In genomic region chr3:10010546-10011465, GRCh38 we compare ENCODE assay signal across 8 cellular contexts. TPM values are rescaled to one million over a fixed set of nuclear protein-coding genes. Genes with fewer than 3 reads are reported as not detected.
DNase-seq lines count a peak whose midpoint lies in the region; ATAC-seq and TF ChIP-seq lines count a peak whose summit lies in the region.

No MANE protein-coding gene starts in this region.

- H3K36me3 Mint-ChIP-seq in activated T-helper 2 cell treated with anti-CD3 and anti-CD28 coated beads, Interferon-gamma antibody, Interleukin-2, Interleukin-4, amounts not matched to agents 10 μg/mL and 5 μg/mL and 100 μg/mL, durations not matched to agents 14 hours and 24 hours and 36 hours (ENCODE audit: low read depth), result no peaks in the 10 kb centered on the region
- H3K36me3 Mint-ChIP-seq in natural killer cell, result no peaks in the 10 kb centered on the region
- H3K36me3 Mint-ChIP-seq in stimulated activated memory B cell treated with anti-CD40 and anti-IgM and Interleukin-4, amounts not matched to agents 10 μg/mL and 1 μg/mL and 100 μg/mL, for 72 hours, result no peaks in the 10 kb centered on the region

- H2AFZ ChIP-seq in DND-41 (ENCODE audit: low read depth, low read length), result no peak overlapping the region
- no peak overlapping the region for H2AFZ ChIP-seq in Karpas-422 (ENCODE audit: low read length)

- H3K9me3 ChIP-seq in DND-41 (ENCODE audit: insufficient read depth, low read length, severe bottlenecking) (no peaks in the 10 kb centered on the region), Karpas-422 (ENCODE audit: low read length) (no peaks in the 10 kb centered on the region)

- intact Hi-C loops in activated T-helper 2 cell treated with anti-CD3 and anti-CD28 coated beads, Interferon-gamma antibody, Interleukin-2, Interleukin-4, amounts not matched to agents 10 μg/mL and 5 μg/mL and 100 μg/mL, durations not matched to agents 14 hours and 24 hours and 36 hours (cut with micrococcal nuclease), result loop anchor here (1.0 to 2.0 kb wide), 2 partner anchors 25 to 78 kb away; partner anchors contain the start of genes CRELD1 and EMC3
- intact Hi-C loops in natural killer cell (cut with micrococcal nuclease), result loop anchor here (1.0 kb wide), 1 partner anchor 15 kb away; the partner anchor contains the start of gene FANCD2

- H3K4me3 ChIP-seq in DND-41 (ENCODE audit: low read depth in 1 of 2, low read length in 2 of 2), result no peak overlapping the region
- H3K4me3 ChIP-seq in Karpas-422 (ENCODE audit: low read length), result peak overlapping the region; percentile 58

- H3K27ac ChIP-seq in DND-41 (ENCODE audit: low read length) (no peak overlapping the region), Karpas-422 (ENCODE audit: low read length) (no peak overlapping the region)

- H3K27me3 Mint-ChIP-seq in activated T-helper 2 cell treated with anti-CD3 and anti-CD28 coated beads, Interferon-gamma antibody, Interleukin-2, Interleukin-4, amounts not matched to agents 10 μg/mL and 5 μg/mL and 100 μg/mL, durations not matched to agents 14 hours and 24 hours and 36 hours (ENCODE audit: low read depth), result no peaks in the 10 kb centered on the region
- peaks cover 0 to 2% of the 10 kb centered on the region in 2 donors for H3K27me3 Mint-ChIP-seq in natural killer cell (ENCODE audit: low read depth in 2 of 2)
- no peaks in the 10 kb centered on the region for H3K27me3 Mint-ChIP-seq in stimulated activated memory B cell treated with anti-CD40 and anti-IgM and Interleukin-4, amounts not matched to agents 10 μg/mL and 1 μg/mL and 100 μg/mL, for 72 hours

- ATAC-seq in DND-41 (ENCODE audit: insufficient read depth, low read depth) (0 out of 3 replicates have a peak, but pooled peaks have one; percentile 23), GM21786 (IDR thresholded peaks at IDR 0.05; ENCODE audit: unreplicated experiment) (peak; percentile 87), natural killer cell (peak; percentile 86 to 92 (median 88))
- peak; percentile 94 for ATAC-seq in stimulated activated memory B cell treated with anti-CD40 and anti-IgM and Interleukin-4, amounts not matched to agents 10 μg/mL and 1 μg/mL and 100 μg/mL, for 72 hours

- H3K9me3 Mint-ChIP-seq in activated T-helper 2 cell treated with anti-CD3 and anti-CD28 coated beads, Interferon-gamma antibody, Interleukin-2, Interleukin-4, amounts not matched to agents 10 μg/mL and 5 μg/mL and 100 μg/mL, durations not matched to agents 14 hours and 24 hours and 36 hours, result no peaks in the 10 kb centered on the region
- H3K9me3 Mint-ChIP-seq in natural killer cell, result no peaks in the 10 kb centered on the region
- H3K9me3 Mint-ChIP-seq in stimulated activated memory B cell treated with anti-CD40 and anti-IgM and Interleukin-4, amounts not matched to agents 10 μg/mL and 1 μg/mL and 100 μg/mL, for 72 hours, result no peaks in the 10 kb centered on the region

- peak overlapping the region; percentile 42 for H3K4me3 Mint-ChIP-seq in activated T-helper 2 cell treated with anti-CD3 and anti-CD28 coated beads, Interferon-gamma antibody, Interleukin-2, Interleukin-4, amounts not matched to agents 10 μg/mL and 5 μg/mL and 100 μg/mL, durations not matched to agents 14 hours and 24 hours and 36 hours (ENCODE audit: low read depth)
- peak overlapping the region; percentile 83 for H3K4me3 Mint-ChIP-seq in natural killer cell
- peak overlapping the region; percentile 54 for H3K4me3 Mint-ChIP-seq in stimulated activated memory B cell treated with anti-CD40 and anti-IgM and Interleukin-4, amounts not matched to agents 10 μg/mL and 1 μg/mL and 100 μg/mL, for 72 hours

- no peak for TF ChIP-seq CTCF in DND-41 (IDR thresholded peaks at IDR 0.05; ENCODE audit: borderline replicate concordance, extremely low read depth, low read length, poor library complexity, severe bottlenecking)
- no peak for TF ChIP-seq CTCF in natural killer cell (IDR thresholded peaks at IDR 0.05)

- H3K27me3 ChIP-seq in DND-41 (ENCODE audit: insufficient read depth, low read length, poor library complexity) (no peaks in the 10 kb centered on the region), Karpas-422 (ENCODE audit: low read length) (no peaks in the 10 kb centered on the region)

- no peaks in the 10 kb centered on the region for H3K4me1 ChIP-seq in DND-41 (ENCODE audit: insufficient read depth, low read length)
- H3K4me1 ChIP-seq in Karpas-422 (ENCODE audit: low read length), result peaks cover 36% of the 10 kb centered on the region

- H3K79me2 ChIP-seq in DND-41 (ENCODE audit: insufficient read depth, low read length) (0 out of 2 replicates have a peak, but pooled peaks cover 3% of the 10 kb centered on the region), Karpas-422 (ENCODE audit: low read length) (no peaks in the 10 kb centered on the region)

- H3K36me3 ChIP-seq in DND-41 (ENCODE audit: insufficient read depth, low read length) (no peaks in the 10 kb centered on the region), Karpas-422 (ENCODE audit: insufficient read depth, low read length) (no peaks in the 10 kb centered on the region)

- peaks cover 14% of the 10 kb centered on the region for H3K4me1 Mint-ChIP-seq in activated T-helper 2 cell treated with anti-CD3 and anti-CD28 coated beads, Interferon-gamma antibody, Interleukin-2, Interleukin-4, amounts not matched to agents 10 μg/mL and 5 μg/mL and 100 μg/mL, durations not matched to agents 14 hours and 24 hours and 36 hours (ENCODE audit: low read depth)
- H3K4me1 Mint-ChIP-seq in natural killer cell, result peaks cover 16 to 29% of the 10 kb centered on the region in 2 donors
- H3K4me1 Mint-ChIP-seq in stimulated activated memory B cell treated with anti-CD40 and anti-IgM and Interleukin-4, amounts not matched to agents 10 μg/mL and 1 μg/mL and 100 μg/mL, for 72 hours, result peaks cover 36% of the 10 kb centered on the region

- H4K20me1 ChIP-seq in DND-41 (ENCODE audit: insufficient read depth, low read length) (peaks cover 24% of the 10 kb centered on the region), Karpas-422 (ENCODE audit: insufficient read depth, low read depth, low read length) (peaks cover 2% of the 10 kb centered on the region; the same call in 1 of the 2 replicates)

- H3K27ac Mint-ChIP-seq in activated T-helper 2 cell treated with anti-CD3 and anti-CD28 coated beads, Interferon-gamma antibody, Interleukin-2, Interleukin-4, amounts not matched to agents 10 μg/mL and 5 μg/mL and 100 μg/mL, durations not matched to agents 14 hours and 24 hours and 36 hours, result no peak overlapping the region
- peak overlapping the region; percentile 5 to 19 for H3K27ac Mint-ChIP-seq in natural killer cell
- H3K27ac Mint-ChIP-seq in stimulated activated memory B cell treated with anti-CD40 and anti-IgM and Interleukin-4, amounts not matched to agents 10 μg/mL and 1 μg/mL and 100 μg/mL, for 72 hours, result peak overlapping the region; percentile 70

- no peak overlapping the region for H3K4me2 ChIP-seq in DND-41 (ENCODE audit: insufficient read depth, low read length)
- peak overlapping the region; percentile 79 for H3K4me2 ChIP-seq in Karpas-422 (ENCODE audit: low read depth, low read length, poor library complexity, severe bottlenecking)

- peak; percentile 27 for DNase-seq in DND-41
- peak; percentile 95 for DNase-seq in Karpas-422
- DNase-seq in RKO (ENCODE audit: low spot score), result peak; percentile 92
- peak; percentile 86 for DNase-seq in activated T-helper 2 cell treated with anti-CD3 and anti-CD28 coated beads, Interferon-gamma antibody, Interleukin-2, Interleukin-4, amounts not matched to agents 10 μg/mL and 5 μg/mL and 100 μg/mL, durations not matched to agents 14 hours and 24 hours and 36 hours (ENCODE audit: low spot score)
- DNase-seq in fibroblast of peridontal ligament (ENCODE audit: extremely low read depth), result peak; percentile 75
- peak; percentile 86 for DNase-seq in natural killer cell

- H3K9me2 ChIP-seq in Karpas-422 (replicated peaks; ENCODE audit: insufficient read depth, low read length), result no peaks in the 10 kb centered on the region

- H3K9ac ChIP-seq in DND-41 (ENCODE audit: low read depth, low read length), result no peak overlapping the region
- H3K9ac ChIP-seq in Karpas-422 (ENCODE audit: low read length), result peak overlapping the region; percentile 53

RNA-seq across cellular contexts. Expression of gene FANCD2, which starts 15.4 kb away (rescaled TPM):
- total RNA-seq in Karpas-422 (2014; rRNA removed; shearing (Covaris generic); ENCODE audit: low replicate concordance), result 33.0 and 67.8 TPM in 2 replicates
- total RNA-seq in activated T-helper 2 cell treated with anti-CD3 and anti-CD28 coated beads, Interferon-gamma antibody, Interleukin-2, Interleukin-4, amounts not matched to agents 10 μg/mL and 5 μg/mL and 100 μg/mL, durations not matched to agents 14 hours and 24 hours and 36 hours, result 54.4 and 55.1 TPM in 2 replicates
- 10 to 100 TPM in 2 of 3 donors, 1 to 10 TPM in 1; 9.0 to 15.7 (median 14.6) TPM for total RNA-seq in natural killer cell

RNA-seq across cellular contexts. Expression of gene EMC3, which starts 24.2 kb away (rescaled TPM):
- total RNA-seq in Karpas-422 (2014; rRNA removed; shearing (Covaris generic); ENCODE audit: low replicate concordance), result 26.9 and 50.1 TPM in 2 replicates
- total RNA-seq in activated T-helper 2 cell treated with anti-CD3 and anti-CD28 coated beads, Interferon-gamma antibody, Interleukin-2, Interleukin-4, amounts not matched to agents 10 μg/mL and 5 μg/mL and 100 μg/mL, durations not matched to agents 14 hours and 24 hours and 36 hours, result 35.9 and 43.5 TPM in 2 replicates
- total RNA-seq in natural killer cell, result 10 to 100 TPM; 48.5 to 50.4 (median 49.2) TPM

RNA-seq across cellular contexts. Expression of gene PRRT3, which starts 58.6 kb away (rescaled TPM):
- 1.0 and 2.1 TPM in 2 replicates for total RNA-seq in Karpas-422 (2014; rRNA removed; shearing (Covaris generic); ENCODE audit: low replicate concordance)
- 10.7 and 11.3 TPM in 2 replicates for total RNA-seq in activated T-helper 2 cell treated with anti-CD3 and anti-CD28 coated beads, Interferon-gamma antibody, Interleukin-2, Interleukin-4, amounts not matched to agents 10 μg/mL and 5 μg/mL and 100 μg/mL, durations not matched to agents 14 hours and 24 hours and 36 hours
- total RNA-seq in natural killer cell, result 1 to 10 TPM; 2.2 to 5.1 (median 4.8) TPM

Comparison
In these comparisons a context has a peak if more than half of its experiments do, and no peak if none do; other contexts are left out.
1. ATAC-seq: peak in every context shown above with its lines; median percentile 94 in stimulated activated memory B cell treated with anti-CD40 and anti-IgM and Interleukin-4, amounts not matched to agents 10 μg/mL and 1 μg/mL and 100 μg/mL, for 72 hours; 88 in natural killer cell; 87 in GM21786; 23 in DND-41.
2. DNase-seq: peak in every context shown above with its lines; median percentile 95 in Karpas-422; 92 in RKO; 86 in activated T-helper 2 cell treated with anti-CD3 and anti-CD28 coated beads, Interferon-gamma antibody, Interleukin-2, Interleukin-4, amounts not matched to agents 10 μg/mL and 5 μg/mL and 100 μg/mL, durations not matched to agents 14 hours and 24 hours and 36 hours; 86 in natural killer cell; 75 in fibroblast of peridontal ligament; 27 in DND-41.